ENCODE assay signal across 1 cellular context in the genomic region with DNA sequence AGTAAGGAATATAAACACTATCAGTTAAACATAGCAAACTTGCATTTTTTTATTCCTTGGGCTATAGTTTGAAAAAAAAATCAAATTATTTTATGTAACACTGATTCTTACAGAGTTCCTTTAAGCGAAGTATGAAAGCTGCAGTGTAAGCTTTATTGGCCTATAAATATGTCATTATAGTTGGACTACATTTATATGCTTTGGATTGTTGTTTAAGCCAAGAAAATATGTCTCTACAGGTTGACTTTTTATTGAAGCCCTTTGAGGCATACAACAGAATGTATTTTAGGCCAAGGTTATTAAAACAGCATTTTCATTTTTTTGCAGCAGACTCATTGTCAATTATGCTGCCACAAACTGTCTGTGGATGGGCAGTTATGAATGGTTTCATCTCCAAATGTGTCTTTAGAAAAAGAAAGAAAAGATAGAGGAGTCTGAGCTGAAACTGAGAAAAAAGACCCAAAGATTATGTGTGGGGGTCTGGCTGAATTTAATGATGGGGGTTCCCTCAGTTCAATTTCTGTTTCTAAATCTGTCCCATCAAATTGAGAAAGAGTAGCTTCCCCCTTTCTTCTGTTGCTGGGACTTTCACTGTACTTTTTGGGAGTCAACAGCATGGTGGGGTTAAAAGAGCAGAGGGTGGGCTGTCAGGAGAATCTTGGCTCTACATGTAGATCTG.
TF ChIP-seq lines count a peak whose summit lies in the region.

No MANE protein-coding gene starts in this region.

TF ChIP-seq in GM12878, 131 proteins besides CTCF, POLR2A, EP300 and RAD21 (continued from another document and continues in another):
- TF ChIP-seq, protein P1, sequence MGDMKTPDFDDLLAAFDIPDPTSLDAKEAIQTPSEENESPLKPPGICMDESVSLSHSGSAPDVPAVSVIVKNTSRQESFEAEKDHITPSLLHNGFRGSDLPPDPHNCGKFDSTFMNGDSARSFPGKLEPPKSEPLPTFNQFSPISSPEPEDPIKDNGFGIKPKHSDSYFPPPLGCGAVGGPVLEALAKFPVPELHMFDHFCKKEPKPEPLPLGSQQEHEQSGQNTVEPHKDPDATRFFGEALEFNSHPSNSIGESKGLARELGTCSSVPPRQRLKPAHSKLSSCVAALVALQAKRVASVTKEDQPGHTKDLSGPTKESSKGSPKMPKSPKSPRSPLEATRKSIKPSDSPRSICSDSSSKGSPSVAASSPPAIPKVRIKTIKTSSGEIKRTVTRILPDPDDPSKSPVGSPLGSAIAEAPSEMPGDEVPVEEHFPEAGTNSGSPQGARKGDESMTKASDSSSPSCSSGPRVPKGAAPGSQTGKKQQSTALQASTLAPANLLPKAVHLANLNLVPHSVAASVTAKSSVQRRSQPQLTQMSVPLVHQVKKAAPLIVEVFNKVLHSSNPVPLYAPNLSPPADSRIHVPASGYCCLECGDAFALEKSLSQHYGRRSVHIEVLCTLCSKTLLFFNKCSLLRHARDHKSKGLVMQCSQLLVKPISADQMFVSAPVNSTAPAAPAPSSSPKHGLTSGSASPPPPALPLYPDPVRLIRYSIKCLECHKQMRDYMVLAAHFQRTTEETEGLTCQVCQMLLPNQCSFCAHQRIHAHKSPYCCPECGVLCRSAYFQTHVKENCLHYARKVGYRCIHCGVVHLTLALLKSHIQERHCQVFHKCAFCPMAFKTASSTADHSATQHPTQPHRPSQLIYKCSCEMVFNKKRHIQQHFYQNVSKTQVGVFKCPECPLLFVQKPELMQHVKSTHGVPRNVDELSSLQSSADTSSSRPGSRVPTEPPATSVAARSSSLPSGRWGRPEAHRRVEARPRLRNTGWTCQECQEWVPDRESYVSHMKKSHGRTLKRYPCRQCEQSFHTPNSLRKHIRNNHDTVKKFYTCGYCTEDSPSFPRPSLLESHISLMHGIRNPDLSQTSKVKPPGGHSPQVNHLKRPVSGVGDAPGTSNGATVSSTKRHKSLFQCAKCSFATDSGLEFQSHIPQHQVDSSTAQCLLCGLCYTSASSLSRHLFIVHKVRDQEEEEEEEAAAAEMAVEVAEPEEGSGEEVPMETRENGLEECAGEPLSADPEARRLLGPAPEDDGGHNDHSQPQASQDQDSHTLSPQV (IDR thresholded peaks at IDR 0.05): no peak
- TF ChIP-seq JUNB (IDR thresholded peaks at IDR 0.05) (peak; percentile 27; the same call in 1 of the 2 replicates), FOXM1 (IDR thresholded peaks at IDR 0.05; ENCODE audit: low read depth, low read length) (peak; percentile 68; the same call in 1 of the 2 replicates), CHD4 (IDR thresholded peaks at IDR 0.05) (no peak), STAT3 (IDR thresholded peaks at IDR 0.05; ENCODE audit: low read depth, low read length) (no peak), MLLT1 (IDR thresholded peaks at IDR 0.05) (no peak), LARP7 (IDR thresholded peaks at IDR 0.05) (no peak), SMC3 (IDR thresholded peaks at IDR 0.05; ENCODE audit: borderline replicate concordance, low read length) (no peak), ZBTB4 (CRISPR knock-in tag; IDR thresholded peaks at IDR 0.05) (no peak), NKRF (conservative IDR thresholded peaks at IDR 0.05) (no peak), CBX3 (IDR thresholded peaks at IDR 0.05; ENCODE audit: borderline replicate concordance, low read depth) (no peak), NFXL1 (IDR thresholded peaks at IDR 0.05; ENCODE audit: borderline replicate concordance) (no peak), CREB1 (IDR thresholded peaks at IDR 0.05; ENCODE audit: low read depth) (no peak), CREM (IDR thresholded peaks at IDR 0.05; ENCODE audit: low read depth) (peak; percentile 57; the same call in 1 of the 2 replicates), SUPT20H (IDR thresholded peaks at IDR 0.05; ENCODE audit: borderline replicate concordance, control insufficient read depth, low read depth, low read length) (no peak), BMI1 (IDR thresholded peaks at IDR 0.05; ENCODE audit: borderline replicate concordance) (no peak)
- TF ChIP-seq, protein P2, sequence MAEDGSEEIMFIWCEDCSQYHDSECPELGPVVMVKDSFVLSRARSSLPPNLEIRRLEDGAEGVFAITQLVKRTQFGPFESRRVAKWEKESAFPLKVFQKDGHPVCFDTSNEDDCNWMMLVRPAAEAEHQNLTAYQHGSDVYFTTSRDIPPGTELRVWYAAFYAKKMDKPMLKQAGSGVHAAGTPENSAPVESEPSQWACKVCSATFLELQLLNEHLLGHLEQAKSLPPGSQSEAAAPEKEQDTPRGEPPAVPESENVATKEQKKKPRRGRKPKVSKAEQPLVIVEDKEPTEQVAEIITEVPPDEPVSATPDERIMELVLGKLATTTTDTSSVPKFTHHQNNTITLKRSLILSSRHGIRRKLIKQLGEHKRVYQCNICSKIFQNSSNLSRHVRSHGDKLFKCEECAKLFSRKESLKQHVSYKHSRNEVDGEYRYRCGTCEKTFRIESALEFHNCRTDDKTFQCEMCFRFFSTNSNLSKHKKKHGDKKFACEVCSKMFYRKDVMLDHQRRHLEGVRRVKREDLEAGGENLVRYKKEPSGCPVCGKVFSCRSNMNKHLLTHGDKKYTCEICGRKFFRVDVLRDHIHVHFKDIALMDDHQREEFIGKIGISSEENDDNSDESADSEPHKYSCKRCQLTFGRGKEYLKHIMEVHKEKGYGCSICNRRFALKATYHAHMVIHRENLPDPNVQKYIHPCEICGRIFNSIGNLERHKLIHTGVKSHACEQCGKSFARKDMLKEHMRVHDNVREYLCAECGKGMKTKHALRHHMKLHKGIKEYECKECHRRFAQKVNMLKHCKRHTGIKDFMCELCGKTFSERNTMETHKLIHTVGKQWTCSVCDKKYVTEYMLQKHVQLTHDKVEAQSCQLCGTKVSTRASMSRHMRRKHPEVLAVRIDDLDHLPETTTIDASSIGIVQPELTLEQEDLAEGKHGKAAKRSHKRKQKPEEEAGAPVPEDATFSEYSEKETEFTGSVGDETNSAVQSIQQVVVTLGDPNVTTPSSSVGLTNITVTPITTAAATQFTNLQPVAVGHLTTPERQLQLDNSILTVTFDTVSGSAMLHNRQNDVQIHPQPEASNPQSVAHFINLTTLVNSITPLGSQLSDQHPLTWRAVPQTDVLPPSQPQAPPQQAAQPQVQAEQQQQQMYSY (CRISPR knock-in tag; IDR thresholded peaks at IDR 0.05): no peak
- TF ChIP-seq, protein P3, sequence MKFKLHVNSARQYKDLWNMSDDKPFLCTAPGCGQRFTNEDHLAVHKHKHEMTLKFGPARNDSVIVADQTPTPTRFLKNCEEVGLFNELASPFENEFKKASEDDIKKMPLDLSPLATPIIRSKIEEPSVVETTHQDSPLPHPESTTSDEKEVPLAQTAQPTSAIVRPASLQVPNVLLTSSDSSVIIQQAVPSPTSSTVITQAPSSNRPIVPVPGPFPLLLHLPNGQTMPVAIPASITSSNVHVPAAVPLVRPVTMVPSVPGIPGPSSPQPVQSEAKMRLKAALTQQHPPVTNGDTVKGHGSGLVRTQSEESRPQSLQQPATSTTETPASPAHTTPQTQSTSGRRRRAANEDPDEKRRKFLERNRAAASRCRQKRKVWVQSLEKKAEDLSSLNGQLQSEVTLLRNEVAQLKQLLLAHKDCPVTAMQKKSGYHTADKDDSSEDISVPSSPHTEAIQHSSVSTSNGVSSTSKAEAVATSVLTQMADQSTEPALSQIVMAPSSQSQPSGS (IDR thresholded peaks at IDR 0.05; ENCODE audit: low read length): no peak; the same call in 1 of the 2 replicates
- TF ChIP-seq, protein P4, sequence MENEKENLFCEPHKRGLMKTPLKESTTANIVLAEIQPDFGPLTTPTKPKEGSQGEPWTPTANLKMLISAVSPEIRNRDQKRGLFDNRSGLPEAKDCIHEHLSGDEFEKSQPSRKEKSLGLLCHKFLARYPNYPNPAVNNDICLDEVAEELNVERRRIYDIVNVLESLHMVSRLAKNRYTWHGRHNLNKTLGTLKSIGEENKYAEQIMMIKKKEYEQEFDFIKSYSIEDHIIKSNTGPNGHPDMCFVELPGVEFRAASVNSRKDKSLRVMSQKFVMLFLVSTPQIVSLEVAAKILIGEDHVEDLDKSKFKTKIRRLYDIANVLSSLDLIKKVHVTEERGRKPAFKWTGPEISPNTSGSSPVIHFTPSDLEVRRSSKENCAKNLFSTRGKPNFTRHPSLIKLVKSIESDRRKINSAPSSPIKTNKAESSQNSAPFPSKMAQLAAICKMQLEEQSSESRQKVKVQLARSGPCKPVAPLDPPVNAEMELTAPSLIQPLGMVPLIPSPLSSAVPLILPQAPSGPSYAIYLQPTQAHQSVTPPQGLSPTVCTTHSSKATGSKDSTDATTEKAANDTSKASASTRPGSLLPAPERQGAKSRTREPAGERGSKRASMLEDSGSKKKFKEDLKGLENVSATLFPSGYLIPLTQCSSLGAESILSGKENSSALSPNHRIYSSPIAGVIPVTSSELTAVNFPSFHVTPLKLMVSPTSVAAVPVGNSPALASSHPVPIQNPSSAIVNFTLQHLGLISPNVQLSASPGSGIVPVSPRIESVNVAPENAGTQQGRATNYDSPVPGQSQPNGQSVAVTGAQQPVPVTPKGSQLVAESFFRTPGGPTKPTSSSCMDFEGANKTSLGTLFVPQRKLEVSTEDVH (IDR thresholded peaks at IDR 0.05; ENCODE audit: low read depth, partially characterized antibody): no peak
- TF ChIP-seq, protein P5, sequence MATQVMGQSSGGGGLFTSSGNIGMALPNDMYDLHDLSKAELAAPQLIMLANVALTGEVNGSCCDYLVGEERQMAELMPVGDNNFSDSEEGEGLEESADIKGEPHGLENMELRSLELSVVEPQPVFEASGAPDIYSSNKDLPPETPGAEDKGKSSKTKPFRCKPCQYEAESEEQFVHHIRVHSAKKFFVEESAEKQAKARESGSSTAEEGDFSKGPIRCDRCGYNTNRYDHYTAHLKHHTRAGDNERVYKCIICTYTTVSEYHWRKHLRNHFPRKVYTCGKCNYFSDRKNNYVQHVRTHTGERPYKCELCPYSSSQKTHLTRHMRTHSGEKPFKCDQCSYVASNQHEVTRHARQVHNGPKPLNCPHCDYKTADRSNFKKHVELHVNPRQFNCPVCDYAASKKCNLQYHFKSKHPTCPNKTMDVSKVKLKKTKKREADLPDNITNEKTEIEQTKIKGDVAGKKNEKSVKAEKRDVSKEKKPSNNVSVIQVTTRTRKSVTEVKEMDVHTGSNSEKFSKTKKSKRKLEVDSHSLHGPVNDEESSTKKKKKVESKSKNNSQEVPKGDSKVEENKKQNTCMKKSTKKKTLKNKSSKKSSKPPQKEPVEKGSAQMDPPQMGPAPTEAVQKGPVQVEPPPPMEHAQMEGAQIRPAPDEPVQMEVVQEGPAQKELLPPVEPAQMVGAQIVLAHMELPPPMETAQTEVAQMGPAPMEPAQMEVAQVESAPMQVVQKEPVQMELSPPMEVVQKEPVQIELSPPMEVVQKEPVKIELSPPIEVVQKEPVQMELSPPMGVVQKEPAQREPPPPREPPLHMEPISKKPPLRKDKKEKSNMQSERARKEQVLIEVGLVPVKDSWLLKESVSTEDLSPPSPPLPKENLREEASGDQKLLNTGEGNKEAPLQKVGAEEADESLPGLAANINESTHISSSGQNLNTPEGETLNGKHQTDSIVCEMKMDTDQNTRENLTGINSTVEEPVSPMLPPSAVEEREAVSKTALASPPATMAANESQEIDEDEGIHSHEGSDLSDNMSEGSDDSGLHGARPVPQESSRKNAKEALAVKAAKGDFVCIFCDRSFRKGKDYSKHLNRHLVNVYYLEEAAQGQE (IDR thresholded peaks at IDR 0.05; ENCODE audit: low read depth, low read length): no peak
- TF ChIP-seq, protein P6, sequence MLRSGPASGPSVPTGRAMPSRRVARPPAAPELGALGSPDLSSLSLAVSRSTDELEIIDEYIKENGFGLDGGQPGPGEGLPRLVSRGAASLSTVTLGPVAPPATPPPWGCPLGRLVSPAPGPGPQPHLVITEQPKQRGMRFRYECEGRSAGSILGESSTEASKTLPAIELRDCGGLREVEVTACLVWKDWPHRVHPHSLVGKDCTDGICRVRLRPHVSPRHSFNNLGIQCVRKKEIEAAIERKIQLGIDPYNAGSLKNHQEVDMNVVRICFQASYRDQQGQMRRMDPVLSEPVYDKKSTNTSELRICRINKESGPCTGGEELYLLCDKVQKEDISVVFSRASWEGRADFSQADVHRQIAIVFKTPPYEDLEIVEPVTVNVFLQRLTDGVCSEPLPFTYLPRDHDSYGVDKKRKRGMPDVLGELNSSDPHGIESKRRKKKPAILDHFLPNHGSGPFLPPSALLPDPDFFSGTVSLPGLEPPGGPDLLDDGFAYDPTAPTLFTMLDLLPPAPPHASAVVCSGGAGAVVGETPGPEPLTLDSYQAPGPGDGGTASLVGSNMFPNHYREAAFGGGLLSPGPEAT (IDR thresholded peaks at IDR 0.05; ENCODE audit: low read depth): 0 out of 2 replicates have a peak, but pooled peaks have one; percentile 34
